ENCODE assay signal across 1 cellular context in the genomic region with DNA sequence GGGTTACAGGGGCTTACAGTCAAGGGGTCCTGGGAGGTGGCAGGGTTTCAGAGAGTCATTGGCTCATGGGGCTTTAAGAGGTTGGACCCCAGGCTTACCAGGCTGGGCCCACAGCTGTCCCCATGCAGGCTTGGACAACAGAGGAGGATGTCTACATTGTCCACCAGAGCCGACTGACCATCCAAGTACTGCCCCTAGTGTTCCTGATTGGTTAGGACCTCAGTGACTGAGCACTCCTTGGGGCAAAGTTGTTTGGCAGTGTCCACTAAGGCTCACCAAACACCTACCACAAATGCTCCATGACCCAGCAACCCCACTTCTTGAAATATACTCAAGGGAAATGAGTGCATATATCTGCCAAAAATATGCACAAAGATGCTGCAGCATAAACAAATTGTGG.
TF ChIP-seq lines count a peak whose summit lies in the region.

No MANE protein-coding gene starts in this region.

TF ChIP-seq in K562, 482 proteins besides CTCF, POLR2A, EP300 and RAD21 (continued from another document):
- TF ChIP-seq, protein P1, sequence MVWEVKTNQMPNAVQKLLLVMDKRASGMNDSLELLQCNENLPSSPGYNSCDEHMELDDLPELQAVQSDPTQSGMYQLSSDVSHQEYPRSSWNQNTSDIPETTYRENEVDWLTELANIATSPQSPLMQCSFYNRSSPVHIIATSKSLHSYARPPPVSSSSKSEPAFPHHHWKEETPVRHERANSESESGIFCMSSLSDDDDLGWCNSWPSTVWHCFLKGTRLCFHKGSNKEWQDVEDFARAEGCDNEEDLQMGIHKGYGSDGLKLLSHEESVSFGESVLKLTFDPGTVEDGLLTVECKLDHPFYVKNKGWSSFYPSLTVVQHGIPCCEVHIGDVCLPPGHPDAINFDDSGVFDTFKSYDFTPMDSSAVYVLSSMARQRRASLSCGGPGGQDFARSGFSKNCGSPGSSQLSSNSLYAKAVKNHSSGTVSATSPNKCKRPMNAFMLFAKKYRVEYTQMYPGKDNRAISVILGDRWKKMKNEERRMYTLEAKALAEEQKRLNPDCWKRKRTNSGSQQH (CRISPR knock-in tag; IDR thresholded peaks at IDR 0.05) = no peak
- TF ChIP-seq PHF8 (IDR thresholded peaks at IDR 0.05; ENCODE audit: borderline replicate concordance, low read length) (no peak), TGIF2 (CRISPR knock-in tag; IDR thresholded peaks at IDR 0.05) (no peak), BMI1 (IDR thresholded peaks at IDR 0.05; ENCODE audit: low read length) (no peak), ZFP1 (CRISPR knock-in tag; IDR thresholded peaks at IDR 0.05) (no peak), YY1 (IDR thresholded peaks at IDR 0.05; ENCODE audit: borderline replicate concordance in 1 of 3, control insufficient read depth in 1 of 3, extremely low read depth in 1 of 3, insufficient read depth in 3 of 3, insufficient read length in 1 of 3, insufficient replicate concordance in 2 of 3, low read depth in 1 of 3, low read length in 2 of 3) (no peak), ZNF24 (IDR thresholded peaks at IDR 0.05) (no peak), ZNF785 (CRISPR knock-in tag; IDR thresholded peaks at IDR 0.05) (no peak), GTF2E2 (tag; IDR thresholded peaks at IDR 0.05) (no peak)
- TF ChIP-seq, protein P2, sequence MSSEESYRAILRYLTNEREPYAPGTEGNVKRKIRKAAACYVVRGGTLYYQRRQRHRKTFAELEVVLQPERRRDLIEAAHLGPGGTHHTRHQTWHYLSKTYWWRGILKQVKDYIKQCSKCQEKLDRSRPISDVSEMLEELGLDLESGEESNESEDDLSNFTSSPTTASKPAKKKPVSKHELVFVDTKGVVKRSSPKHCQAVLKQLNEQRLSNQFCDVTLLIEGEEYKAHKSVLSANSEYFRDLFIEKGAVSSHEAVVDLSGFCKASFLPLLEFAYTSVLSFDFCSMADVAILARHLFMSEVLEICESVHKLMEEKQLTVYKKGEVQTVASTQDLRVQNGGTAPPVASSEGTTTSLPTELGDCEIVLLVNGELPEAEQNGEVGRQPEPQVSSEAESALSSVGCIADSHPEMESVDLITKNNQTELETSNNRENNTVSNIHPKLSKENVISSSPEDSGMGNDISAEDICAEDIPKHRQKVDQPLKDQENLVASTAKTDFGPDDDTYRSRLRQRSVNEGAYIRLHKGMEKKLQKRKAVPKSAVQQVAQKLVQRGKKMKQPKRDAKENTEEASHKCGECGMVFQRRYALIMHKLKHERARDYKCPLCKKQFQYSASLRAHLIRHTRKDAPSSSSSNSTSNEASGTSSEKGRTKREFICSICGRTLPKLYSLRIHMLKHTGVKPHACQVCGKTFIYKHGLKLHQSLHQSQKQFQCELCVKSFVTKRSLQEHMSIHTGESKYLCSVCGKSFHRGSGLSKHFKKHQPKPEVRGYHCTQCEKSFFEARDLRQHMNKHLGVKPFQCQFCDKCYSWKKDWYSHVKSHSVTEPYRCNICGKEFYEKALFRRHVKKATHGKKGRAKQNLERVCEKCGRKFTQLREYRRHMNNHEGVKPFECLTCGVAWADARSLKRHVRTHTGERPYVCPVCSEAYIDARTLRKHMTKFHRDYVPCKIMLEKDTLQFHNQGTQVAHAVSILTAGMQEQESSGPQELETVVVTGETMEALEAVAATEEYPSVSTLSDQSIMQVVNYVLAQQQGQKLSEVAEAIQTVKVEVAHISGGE (CRISPR knock-in tag; IDR thresholded peaks at IDR 0.05) = no peak
- TF ChIP-seq, protein P3, sequence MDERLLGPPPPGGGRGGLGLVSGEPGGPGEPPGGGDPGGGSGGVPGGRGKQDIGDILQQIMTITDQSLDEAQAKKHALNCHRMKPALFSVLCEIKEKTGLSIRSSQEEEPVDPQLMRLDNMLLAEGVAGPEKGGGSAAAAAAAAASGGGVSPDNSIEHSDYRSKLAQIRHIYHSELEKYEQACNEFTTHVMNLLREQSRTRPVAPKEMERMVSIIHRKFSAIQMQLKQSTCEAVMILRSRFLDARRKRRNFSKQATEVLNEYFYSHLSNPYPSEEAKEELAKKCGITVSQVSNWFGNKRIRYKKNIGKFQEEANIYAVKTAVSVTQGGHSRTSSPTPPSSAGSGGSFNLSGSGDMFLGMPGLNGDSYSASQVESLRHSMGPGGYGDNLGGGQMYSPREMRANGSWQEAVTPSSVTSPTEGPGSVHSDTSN (CRISPR knock-in tag; IDR thresholded peaks at IDR 0.05; ENCODE audit: low read depth) = no peak
- TF ChIP-seq, protein P3 (tag; conservative IDR thresholded peaks at IDR 0.05; ENCODE audit: low read depth) = no peak
- TF ChIP-seq, protein P4, sequence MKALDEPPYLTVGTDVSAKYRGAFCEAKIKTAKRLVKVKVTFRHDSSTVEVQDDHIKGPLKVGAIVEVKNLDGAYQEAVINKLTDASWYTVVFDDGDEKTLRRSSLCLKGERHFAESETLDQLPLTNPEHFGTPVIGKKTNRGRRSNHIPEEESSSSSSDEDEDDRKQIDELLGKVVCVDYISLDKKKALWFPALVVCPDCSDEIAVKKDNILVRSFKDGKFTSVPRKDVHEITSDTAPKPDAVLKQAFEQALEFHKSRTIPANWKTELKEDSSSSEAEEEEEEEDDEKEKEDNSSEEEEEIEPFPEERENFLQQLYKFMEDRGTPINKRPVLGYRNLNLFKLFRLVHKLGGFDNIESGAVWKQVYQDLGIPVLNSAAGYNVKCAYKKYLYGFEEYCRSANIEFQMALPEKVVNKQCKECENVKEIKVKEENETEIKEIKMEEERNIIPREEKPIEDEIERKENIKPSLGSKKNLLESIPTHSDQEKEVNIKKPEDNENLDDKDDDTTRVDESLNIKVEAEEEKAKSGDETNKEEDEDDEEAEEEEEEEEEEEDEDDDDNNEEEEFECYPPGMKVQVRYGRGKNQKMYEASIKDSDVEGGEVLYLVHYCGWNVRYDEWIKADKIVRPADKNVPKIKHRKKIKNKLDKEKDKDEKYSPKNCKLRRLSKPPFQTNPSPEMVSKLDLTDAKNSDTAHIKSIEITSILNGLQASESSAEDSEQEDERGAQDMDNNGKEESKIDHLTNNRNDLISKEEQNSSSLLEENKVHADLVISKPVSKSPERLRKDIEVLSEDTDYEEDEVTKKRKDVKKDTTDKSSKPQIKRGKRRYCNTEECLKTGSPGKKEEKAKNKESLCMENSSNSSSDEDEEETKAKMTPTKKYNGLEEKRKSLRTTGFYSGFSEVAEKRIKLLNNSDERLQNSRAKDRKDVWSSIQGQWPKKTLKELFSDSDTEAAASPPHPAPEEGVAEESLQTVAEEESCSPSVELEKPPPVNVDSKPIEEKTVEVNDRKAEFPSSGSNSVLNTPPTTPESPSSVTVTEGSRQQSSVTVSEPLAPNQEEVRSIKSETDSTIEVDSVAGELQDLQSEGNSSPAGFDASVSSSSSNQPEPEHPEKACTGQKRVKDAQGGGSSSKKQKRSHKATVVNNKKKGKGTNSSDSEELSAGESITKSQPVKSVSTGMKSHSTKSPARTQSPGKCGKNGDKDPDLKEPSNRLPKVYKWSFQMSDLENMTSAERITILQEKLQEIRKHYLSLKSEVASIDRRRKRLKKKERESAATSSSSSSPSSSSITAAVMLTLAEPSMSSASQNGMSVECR (CRISPR knock-in tag; IDR thresholded peaks at IDR 0.05) = no peak
TF ChIP-seq in K562: peak in this region for 0.
